In the genomic region with DNA sequence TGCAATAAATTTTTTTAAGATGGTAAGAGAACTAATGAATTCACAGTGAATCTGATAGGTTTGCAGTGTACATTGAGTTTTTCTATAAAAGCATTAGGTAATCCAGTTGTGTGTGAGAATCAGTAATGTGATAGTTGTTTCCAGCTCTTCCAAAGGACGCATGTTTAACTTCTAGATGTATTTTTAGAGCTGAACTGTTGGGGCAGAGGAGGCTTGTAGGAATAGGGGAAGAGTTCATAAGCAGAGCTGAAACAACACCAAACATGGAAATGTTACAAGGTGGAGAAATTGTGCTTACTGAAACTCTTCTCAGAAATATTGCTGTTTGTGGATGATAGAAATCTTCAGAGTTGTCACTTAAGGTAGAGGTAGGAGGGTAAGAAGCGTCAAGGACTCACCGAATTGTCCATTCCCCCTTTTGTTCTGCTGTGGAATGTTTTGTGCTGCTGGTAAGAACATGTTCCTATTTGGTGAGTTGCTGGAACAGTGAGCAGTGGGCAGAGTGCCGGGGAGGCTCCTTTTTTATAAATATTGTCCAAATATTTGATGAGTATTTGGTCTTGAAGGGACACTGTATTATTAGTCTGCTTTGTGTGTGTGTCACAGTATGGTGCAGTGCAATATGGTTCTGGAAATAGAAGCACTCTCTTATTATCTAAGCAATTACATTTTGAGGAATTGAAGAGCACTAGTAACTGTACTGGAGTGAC, we compare ENCODE assay signal across 13 cellular contexts.
DNase-seq lines count a peak whose midpoint lies in the region; TF ChIP-seq lines count a peak whose summit lies in the region.
"Had no signal": no experiment of that assay in that cellular context is flagged by ENCODE, and none has a peak within 500 bp of the region (broad histone marks: within the 10 kb centered on the region; RNA-seq: fewer than 3 reads in every experiment).

No MANE protein-coding gene starts in this region.

- H3K36me3 ChIP-seq in breast epithelium (no peaks in the 10 kb centered on the region), stomach smooth muscle (ENCODE audit: control insufficient read depth in 2 of 2, insufficient read depth in 2 of 2, low read length in 2 of 2) (no peaks in the 10 kb centered on the region), tibial nerve (no peaks in the 10 kb centered on the region)
- H3K36me3 ChIP-seq: neutrophil had no signal

- no peaks in the 10 kb centered on the region for H3K4me1 ChIP-seq in breast epithelium
- H3K4me1 ChIP-seq in stomach smooth muscle (ENCODE audit: control insufficient read depth, insufficient read depth, low read length), result peaks cover 6% of the 10 kb centered on the region
- H3K4me1 ChIP-seq in tibial nerve, result peaks cover 0 to 6% (median 0%) of the 10 kb centered on the region in 4 donors

- intact Hi-C loops in breast epithelium (cut with DNase I; ENCODE audit: low total_unique reads), result no loop called here

- H3K4me3 ChIP-seq in breast epithelium (no peak overlapping the region), stomach smooth muscle (ENCODE audit: low read length in 2 of 2) (peak overlapping the region in 1 of 2 donors; percentile 44), tibial nerve (no peak overlapping the region)

- H3K27ac ChIP-seq in breast epithelium (peak overlapping the region; percentile 68 to 73), stomach smooth muscle (ENCODE audit: low read length) (peak overlapping the region; percentile 83), tibial nerve (peak overlapping the region in 2 of 4 donors; percentile 28 to 51)
- H3K27ac ChIP-seq: neutrophil had no signal

- no peak for TF ChIP-seq POLR2A in breast epithelium (IDR thresholded peaks at IDR 0.05)
- no peak for TF ChIP-seq POLR2A in tibial nerve (IDR thresholded peaks at IDR 0.05)

- H3K9me3 ChIP-seq in breast epithelium, result no peaks in the 10 kb centered on the region
- H3K9me3 ChIP-seq in stomach smooth muscle (ENCODE audit: control insufficient read depth in 2 of 2, low read length in 2 of 2), result no peaks in the 10 kb centered on the region
- H3K9me3 ChIP-seq in tibial nerve, result no peaks in the 10 kb centered on the region
- H3K9me3 ChIP-seq: neutrophil had no signal

- 72 to 76% methylated on average over 4 of the region's 4 CpGs for WGBS in tibial nerve, 2 donors

- TF ChIP-seq EP300 in tibial nerve (IDR thresholded peaks at IDR 0.05), result no peak

- H3K27me3 ChIP-seq in breast epithelium (no peaks in the 10 kb centered on the region), stomach smooth muscle (ENCODE audit: control insufficient read depth in 1 of 2, insufficient read depth in 2 of 2, low read length in 2 of 2) (no peaks in the 10 kb centered on the region), tibial nerve (no peaks in the 10 kb centered on the region)
- H3K27me3 ChIP-seq: neutrophil had no signal

- peak overlapping the region; percentile 55 to 61 for H3K9ac ChIP-seq in stomach smooth muscle (ENCODE audit: low read length in 2 of 2)

- DNase-seq in LHCN-M2 (ENCODE audit: low read depth) (peak; percentile 37), breast epithelium (ENCODE audit: low spot score in 2 of 2) (peak; percentile 58 to 77), iris pigment epithelial cell (ENCODE audit: low read depth) (peak; percentile 49), occipital lobe (lab: John Stamatoyannopoulos, UW) (no peak), hepatic stellate cell (ENCODE audit: low spot score) (no peak), tibial nerve (ENCODE audit: low spot score in 2 of 2) (no peak)
- DNase-seq in activated CD4-positive, alpha-beta T cell treated with anti-CD3 and anti-CD28 coated beads for 4 hours, result no peak
- DNase-seq: activated B cell treated with CpG ODN at 0.5 μM for 24 hours; activated CD8-positive, alpha-beta memory T cell treated with anti-CD3 and anti-CD28 coated beads, Interleukin-2, amount 50 U/mL, for 48 hours; activated naive CD8-positive, alpha-beta T cell treated with anti-CD3 and anti-CD28 coated beads, Interleukin-2, amount 50 U/mL, for 24 hours; KG1 had no signal

- no peak for TF ChIP-seq CTCF in breast epithelium (IDR thresholded peaks at IDR 0.05)
- TF ChIP-seq CTCF in tibial nerve (IDR thresholded peaks at IDR 0.05), result no peak

Comparison
In these comparisons a context has a peak if more than half of its experiments do, and no peak if none do; other contexts are left out.
1. DNase-seq: peak in LHCN-M2 (single experiment), breast epithelium (2 of 2) and iris pigment epithelial cell (single experiment); none in activated CD4-positive, alpha-beta T cell treated with anti-CD3 and anti-CD28 coated beads for 4 hours (0 of 2), occipital lobe (single experiment), hepatic stellate cell (single experiment) and tibial nerve (0 of 2).